Comparison of ENCODE assay signal across 13 cellular contexts in genomic region chr15:78007211-78007956, GRCh38.
DNase-seq lines count a peak whose midpoint lies in the region; ATAC-seq and TF ChIP-seq lines count a peak whose summit lies in the region.
"Had no signal": no experiment of that assay in that cellular context is flagged by ENCODE, and none has a peak within 500 bp of the region (broad histone marks: within the 10 kb centered on the region; RNA-seq: fewer than 3 reads in every experiment).

No MANE protein-coding gene starts in this region.

- H3K9ac ChIP-seq in subcutaneous abdominal adipose tissue (ENCODE audit: low read length in 5 of 5): peak overlapping the region in 2 of 5 donors; percentile 11 to 30

- H3K4me3 Mint-ChIP-seq in activated naive CD8-positive, alpha-beta T cell treated with anti-CD3 and anti-CD28 coated beads, Interleukin-2, amount 10 ng/mL, durations not matched to agents 7 days and 5 days: no peak overlapping the region
- H3K4me3 Mint-ChIP-seq in activated naive CD8-positive, alpha-beta T cell treated with anti-CD3 and anti-CD28 coated beads for 36 hours: no peak overlapping the region
- H3K4me3 Mint-ChIP-seq in naive thymus-derived CD8-positive, alpha-beta T cell: no peak overlapping the region
- H3K4me3 Mint-ChIP-seq: immature natural killer cell had no signal

- no peak overlapping the region for H3K4me3 ChIP-seq in body of pancreas
- no peak overlapping the region for H3K4me3 ChIP-seq in subcutaneous abdominal adipose tissue (ENCODE audit: low read depth in 1 of 5, low read length in 5 of 5)
- H3K4me3 ChIP-seq: colonic mucosa had no signal

- peak overlapping the region; percentile 91 to 99 (median 96) for H3K27ac ChIP-seq in body of pancreas
- peak overlapping the region; percentile 67 for H3K27ac ChIP-seq in subcutaneous abdominal adipose tissue (ENCODE audit: low read depth, low read length)
- H3K27ac ChIP-seq: colonic mucosa had no signal

- H3K4me1 Mint-ChIP-seq in activated naive CD8-positive, alpha-beta T cell treated with anti-CD3 and anti-CD28 coated beads, Interleukin-2, amount 10 ng/mL, durations not matched to agents 7 days and 5 days: peaks cover 17% of the 10 kb centered on the region
- H3K4me1 Mint-ChIP-seq in activated naive CD8-positive, alpha-beta T cell treated with anti-CD3 and anti-CD28 coated beads for 36 hours: peaks cover 11% of the 10 kb centered on the region
- H3K4me1 Mint-ChIP-seq in naive thymus-derived CD8-positive, alpha-beta T cell: peaks cover 0 to 13% (median 8%) of the 10 kb centered on the region in 4 donors

- intact Hi-C loops in body of pancreas (cut with DNase I): no loop called here

- peaks cover 28% of the 10 kb centered on the region for H3K36me3 Mint-ChIP-seq in activated naive CD8-positive, alpha-beta T cell treated with anti-CD3 and anti-CD28 coated beads, Interleukin-2, amount 10 ng/mL, durations not matched to agents 7 days and 5 days
- peaks cover 9% of the 10 kb centered on the region for H3K36me3 Mint-ChIP-seq in activated naive CD8-positive, alpha-beta T cell treated with anti-CD3 and anti-CD28 coated beads for 36 hours
- peaks cover 0 to 84% (median 8%) of the 10 kb centered on the region in 3 donors for H3K36me3 Mint-ChIP-seq in naive thymus-derived CD8-positive, alpha-beta T cell

- WGBS in body of pancreas, 2 donors: 50 to 69% methylated on average over 7 to 11 of the region's 11 CpGs

- no peaks in the 10 kb centered on the region for H3K27me3 Mint-ChIP-seq in activated naive CD8-positive, alpha-beta T cell treated with anti-CD3 and anti-CD28 coated beads, Interleukin-2, amount 10 ng/mL, durations not matched to agents 7 days and 5 days
- H3K27me3 Mint-ChIP-seq in activated naive CD8-positive, alpha-beta T cell treated with anti-CD3 and anti-CD28 coated beads for 36 hours: no peaks in the 10 kb centered on the region
- no peaks in the 10 kb centered on the region for H3K27me3 Mint-ChIP-seq in naive thymus-derived CD8-positive, alpha-beta T cell

- no peaks in the 10 kb centered on the region for H3K9me3 Mint-ChIP-seq in activated naive CD8-positive, alpha-beta T cell treated with anti-CD3 and anti-CD28 coated beads, Interleukin-2, amount 10 ng/mL, durations not matched to agents 7 days and 5 days
- no peaks in the 10 kb centered on the region for H3K9me3 Mint-ChIP-seq in activated naive CD8-positive, alpha-beta T cell treated with anti-CD3 and anti-CD28 coated beads for 36 hours
- H3K9me3 Mint-ChIP-seq in naive thymus-derived CD8-positive, alpha-beta T cell: no peaks in the 10 kb centered on the region
- H3K9me3 Mint-ChIP-seq: immature natural killer cell had no signal

- TF ChIP-seq CTCF in body of pancreas (IDR thresholded peaks at IDR 0.05): peak in 1 of 7 experiments; percentile 7

- TF ChIP-seq POLR2A in body of pancreas (IDR thresholded peaks at IDR 0.05): no peak

- no peaks in the 10 kb centered on the region for H3K36me3 ChIP-seq in body of pancreas (replicated peaks in 1 of 2; ENCODE audit: insufficient read depth in 1 of 2, low read depth in 2 of 2)
- peaks cover 7 to 76% (median 71%) of the 10 kb centered on the region in 5 donors for H3K36me3 ChIP-seq in subcutaneous abdominal adipose tissue (ENCODE audit: control insufficient read depth in 5 of 5, insufficient read depth in 5 of 5, low read length in 5 of 5)

- POLR2A ChIA-PET in activated naive CD8-positive, alpha-beta T cell treated with anti-CD3 and anti-CD28 coated beads, Interleukin-2, amount 10 ng/mL, durations not matched to agents 7 days and 5 days (lab: Charles Lee): no interaction called here
- POLR2A ChIA-PET in naive thymus-derived CD8-positive, alpha-beta T cell (lab: Charles Lee): no interaction called here

- H3K4me1 ChIP-seq in body of pancreas (peaks cover 100% of the 10 kb centered on the region), subcutaneous abdominal adipose tissue (ENCODE audit: control insufficient read depth in 5 of 5, insufficient read depth in 5 of 5, low read length in 5 of 5) (peaks cover 18 to 59% (median 51%) of the 10 kb centered on the region in 5 donors)

- H3K9me3 ChIP-seq in body of pancreas (no peaks in the 10 kb centered on the region), subcutaneous abdominal adipose tissue (ENCODE audit: control insufficient read depth in 5 of 5, low read length in 5 of 5) (no peaks in the 10 kb centered on the region)
- H3K9me3 ChIP-seq: colonic mucosa had no signal

- no peak for ATAC-seq in activated naive CD8-positive, alpha-beta T cell treated with anti-CD3 and anti-CD28 coated beads, Interleukin-2, amount 10 ng/mL, durations not matched to agents 7 days and 5 days (ENCODE audit: low read depth)
- peak; percentile 24 for ATAC-seq in body of pancreas
- ATAC-seq in naive thymus-derived CD8-positive, alpha-beta T cell: no peak
- no peak for ATAC-seq in HG03571 (IDR thresholded peaks at IDR 0.05; ENCODE audit: unreplicated experiment)

- DNase-seq in activated naive CD8-positive, alpha-beta T cell treated with anti-CD3 and anti-CD28 coated beads, Interleukin-2, amount 10 ng/mL, durations not matched to agents 7 days and 5 days: no peak
- DNase-seq in activated naive CD8-positive, alpha-beta T cell treated with anti-CD3 and anti-CD28 coated beads for 36 hours: no peak
- DNase-seq in body of pancreas: peak; percentile 62 to 76 (median 75)
- no peak for DNase-seq in naive thymus-derived CD8-positive, alpha-beta T cell
- DNase-seq in activated gamma-delta T cell (lab: John Stamatoyannopoulos, UW): no peak
- no peak for DNase-seq in amygdala (lab: John Stamatoyannopoulos, UW)
- DNase-seq: activated CD4-positive, CD25-positive, alpha-beta regulatory T cell treated with anti-CD3 and anti-CD28 coated beads, Interleukin-2, amount 50 U/mL, for 72 hours; activated effector memory CD4-positive, alpha-beta T cell treated with anti-CD3 and anti-CD28 coated beads, Interleukin-2, amount 50 U/mL, for 16 hours; immature natural killer cell; NCI-H2081 treated with DMSO at 0.1 percent for 48 hours had no signal

- no peaks in the 10 kb centered on the region for H3K27me3 ChIP-seq in body of pancreas
- H3K27me3 ChIP-seq in subcutaneous abdominal adipose tissue (ENCODE audit: control insufficient read depth in 5 of 5, insufficient read depth in 4 of 5, low read length in 5 of 5): no peaks in the 10 kb centered on the region
- H3K27me3 ChIP-seq: colonic mucosa had no signal

- H3K27ac Mint-ChIP-seq in activated naive CD8-positive, alpha-beta T cell treated with anti-CD3 and anti-CD28 coated beads, Interleukin-2, amount 10 ng/mL, durations not matched to agents 7 days and 5 days: peak overlapping the region; percentile 30
- no peak overlapping the region for H3K27ac Mint-ChIP-seq in activated naive CD8-positive, alpha-beta T cell treated with anti-CD3 and anti-CD28 coated beads for 36 hours
- peak overlapping the region in 7 of 10 donors; percentile 40 to 67 (median 52) for H3K27ac Mint-ChIP-seq in naive thymus-derived CD8-positive, alpha-beta T cell

Comparison
In these comparisons a context has a peak if more than half of its experiments do, and no peak if none do; other contexts are left out.
1. DNase-seq: peak in body of pancreas (4 of 4); none in activated naive CD8-positive, alpha-beta T cell treated with anti-CD3 and anti-CD28 coated beads, Interleukin-2, amount 10 ng/mL, durations not matched to agents 7 days and 5 days (single experiment), activated naive CD8-positive, alpha-beta T cell treated with anti-CD3 and anti-CD28 coated beads for 36 hours (single experiment), naive thymus-derived CD8-positive, alpha-beta T cell (0 of 10), activated gamma-delta T cell (single experiment) and amygdala (0 of 56).